23 cellular contexts compared by ENCODE assay signal in the genomic region with DNA sequence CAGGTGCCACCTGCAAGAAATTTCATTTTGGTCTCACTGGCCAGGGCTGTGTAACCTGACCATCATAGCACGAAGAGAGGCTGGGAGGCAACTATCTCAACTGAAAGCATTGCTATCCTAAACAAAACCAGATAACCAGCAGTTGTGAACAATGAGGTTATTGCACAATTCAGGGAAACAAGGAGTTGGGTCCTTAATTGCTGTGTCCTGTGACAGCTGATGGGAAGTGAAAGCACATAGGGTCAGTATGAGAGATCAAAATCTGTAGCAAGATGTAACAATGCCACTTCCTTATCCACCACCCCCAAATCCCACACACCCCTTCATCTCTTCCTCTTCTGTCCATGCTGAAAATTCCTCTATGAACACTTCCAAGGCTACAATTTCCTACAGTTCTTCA.
DNase-seq lines count a peak whose midpoint lies in the region; ATAC-seq, FAIRE-seq and TF ChIP-seq lines count a peak whose summit lies in the region.
"Had no signal": no experiment of that assay in that cellular context is flagged by ENCODE, and none has a peak within 500 bp of the region (broad histone marks: within the 10 kb centered on the region; RNA-seq: fewer than 3 reads in every experiment).

No MANE protein-coding gene starts in this region.

- SMC1A ChIA-PET in GM12878 (lab: Charles Lee; ENCODE audit: uncharacterized antibody, unreplicated experiment) = interaction anchor here (0.8 to 1.2 kb wide), 2 partner anchors 83 to 102 kb away, joined by 3 read pairs; no protein-coding TSS in a partner anchor

- in situ Hi-C loops in GM12878 (cut with MboI) = no loop called here

- no peaks in the 10 kb centered on the region for H3K9me3 ChIP-seq in left ventricle myocardium inferior (replicated peaks)
- H3K9me3 ChIP-seq in GM12878 (replicated peaks; ENCODE audit: control insufficient read depth, insufficient read depth, low read length) = no peaks in the 10 kb centered on the region
- H3K9me3 ChIP-seq in upper lobe of right lung = no peaks in the 10 kb centered on the region
- no peaks in the 10 kb centered on the region for H3K9me3 ChIP-seq in A673 (ENCODE audit: low read depth, low read length, poor library complexity, severe bottlenecking)
- H3K9me3 ChIP-seq: colonic mucosa, thyroid gland had no signal

- TF ChIP-seq CTCF in left ventricle myocardium inferior (IDR thresholded peaks at IDR 0.05; ENCODE audit: borderline replicate concordance) = no peak
- TF ChIP-seq CTCF in GM12878 (IDR thresholded peaks at IDR 0.05 in 2 of 3, conservative IDR thresholded peaks at IDR 0.05 in 1 of 3; ENCODE audit: control insufficient read depth in 2 of 3, extremely low read depth in 1 of 3, insufficient read depth in 1 of 3, low read depth in 3 of 3, low read length in 3 of 3) = no peak
- TF ChIP-seq CTCF in upper lobe of right lung (IDR thresholded peaks at IDR 0.05) = no peak
- no peak for TF ChIP-seq CTCF in A673 (conservative IDR thresholded peaks at IDR 0.05; ENCODE audit: low read depth, low read length)

- TF ChIP-seq POLR2A in GM12878 (IDR thresholded peaks at IDR 0.05; ENCODE audit: low read depth, low read length) = no peak

- H4K20me1 ChIP-seq in GM12878 (ENCODE audit: control insufficient read depth, insufficient read depth) = no peaks in the 10 kb centered on the region

- no peak for DNase-seq in Right ventricle myocardium superior
- no peak for DNase-seq in left ventricle myocardium inferior
- DNase-seq in GM12878 (ENCODE audit: low read depth, low spot score) = no peak
- no peak for DNase-seq in left ventricle myocardium superior
- no peak for DNase-seq in upper lobe of right lung
- DNase-seq in A673 (ENCODE audit: low spot score) = no peak
- no peak for DNase-seq in NCI-H2107 treated with DMSO at 0.1 percent for 48 hours (lab: John Stamatoyannopoulos, UW; ENCODE audit: unreplicated experiment)
- no peak for DNase-seq in NCI-H2171 treated with DMSO at 0.1 percent for 48 hours (lab: John Stamatoyannopoulos, UW)
- DNase-seq: activated CD4-positive, alpha-beta memory T cell treated with anti-CD3 and anti-CD28 coated beads, Interleukin-2, amount 10 ng/mL, durations not matched to agents 7 days and 5 days; activated naive CD4-positive, alpha-beta T cell treated with anti-CD3 and anti-CD28 coated beads, Interleukin-2, amount 50 U/mL, for 16 hours; activated T-cell treated with anti-CD3 and anti-CD28 coated beads, Interleukin-2, amount 50 U/mL, for 24 hours; colonic mucosa; GM23248; immature natural killer cell; MM.1S; NCI-H187 treated with DMSO at 0.1 percent for 48 hours; NCI-H446 treated with DMSO at 0.1 percent for 48 hours; T-helper 17 cell; thyroid gland had no signal

- no peak for FAIRE-seq in GM12878 (lab: Jason Lieb, UNC)
- FAIRE-seq: A204.1, HTR-8/SVneo had no signal

- H3K27ac ChIP-seq in left ventricle myocardium inferior (replicated peaks) (no peak overlapping the region), GM12878 (ENCODE audit: control insufficient read depth, insufficient read depth) (no peak overlapping the region), upper lobe of right lung (no peak overlapping the region), A673 (ENCODE audit: low read depth, low read length, poor library complexity, severe bottlenecking) (no peak overlapping the region)
- H3K27ac ChIP-seq: C4-2B, colonic mucosa, GM23248, thyroid gland had no signal

- H3K9ac ChIP-seq in GM12878 (ENCODE audit: control insufficient read depth, insufficient read depth, low read length) = no peak overlapping the region
- H3K9ac ChIP-seq: GM23248 had no signal

- H3K4me1 ChIP-seq in left ventricle myocardium inferior (no peaks in the 10 kb centered on the region), GM12878 (ENCODE audit: control insufficient read depth, insufficient read depth, low read length) (peaks cover 4% of the 10 kb centered on the region; the same call in 1 of the 2 replicates), upper lobe of right lung (no peaks in the 10 kb centered on the region), A673 (ENCODE audit: insufficient read depth, low read length, poor library complexity, severe bottlenecking) (no peaks in the 10 kb centered on the region)
- H3K4me1 ChIP-seq: colonic mucosa, thyroid gland had no signal

- H3K27me3 ChIP-seq in left ventricle myocardium inferior (ENCODE audit: low read depth) = peaks cover 3% of the 10 kb centered on the region
- no peaks in the 10 kb centered on the region for H3K27me3 ChIP-seq in GM12878 (replicated peaks in 1 of 2; ENCODE audit: control insufficient read depth in 2 of 2, insufficient read depth in 2 of 2, low read length in 1 of 2)
- H3K27me3 ChIP-seq in upper lobe of right lung = no peaks in the 10 kb centered on the region
- peaks cover 4% of the 10 kb centered on the region for H3K27me3 ChIP-seq in A673 (replicated peaks; ENCODE audit: insufficient read depth, low read depth, low read length, poor library complexity)
- H3K27me3 ChIP-seq: colonic mucosa, thyroid gland had no signal

- intact Hi-C loops in Right ventricle myocardium superior (cut with DNase I) (no loop called here), left ventricle myocardium inferior (cut with micrococcal nuclease) (no loop called here), GM12878 (cut with micrococcal nuclease; ENCODE audit: unreplicated experiment) (no loop called here), left ventricle myocardium superior (cut with micrococcal nuclease) (no loop called here), upper lobe of right lung (cut with DNase I) (no loop called here), A673 (cut with micrococcal nuclease; ENCODE audit: unreplicated experiment) (no loop called here)

- H3K4me3 ChIP-seq in left ventricle myocardium inferior (no peak overlapping the region), GM12878 (no peak overlapping the region), upper lobe of right lung (no peak overlapping the region), A673 (ENCODE audit: low read depth, low read length, poor library complexity, severe bottlenecking) (no peak overlapping the region)
- H3K4me3 ChIP-seq: colonic mucosa, GM23248, thyroid gland had no signal

- no peaks in the 10 kb centered on the region for H3K79me2 ChIP-seq in GM12878 (ENCODE audit: control insufficient read depth, insufficient read depth, low read length)

- ATAC-seq in Right ventricle myocardium superior (ENCODE audit: poor library complexity) (peak; percentile 69), GM12878 (0 out of 3 replicates have a peak, but pooled peaks have one; percentile 9), left ventricle myocardium superior (peak; percentile 58), upper lobe of right lung (peak; percentile 91)
- ATAC-seq: T-helper 17 cell, WTC11 had no signal

- CTCF ChIA-PET in GM12878 (lab: Yijun Ruan, JAX) = interaction anchor here (0.9 to 1.8 kb wide), 4 partner anchors 10 to 962 kb away, joined by 3 to 6 read pairs (median 4); no protein-coding TSS in a partner anchor
- CTCF ChIA-PET in A673 (lab: Charles Lee) = no interaction called here

- no peak overlapping the region for H2AFZ ChIP-seq in GM12878 (ENCODE audit: control insufficient read depth, low read depth, low read length)
- H2AFZ ChIP-seq: GM23248 had no signal

- TF ChIP-seq EP300 in GM12878 (IDR thresholded peaks at IDR 0.05; ENCODE audit: borderline replicate concordance in 1 of 2, control insufficient read depth in 1 of 2, low read depth in 2 of 2, low read length in 2 of 2) = no peak

- no TSS peak for BruUV-seq in GM12878 (replicated peaks; lab: Mats Ljungman, UMichigan)
- no TSS peak for BruUV-seq in A673 (replicated peaks; lab: Mats Ljungman, UMichigan)

- H3K36me3 ChIP-seq in left ventricle myocardium inferior (no peaks in the 10 kb centered on the region), GM12878 (ENCODE audit: control insufficient read depth in 2 of 2, insufficient read depth in 2 of 2, low read length in 1 of 2) (no peaks in the 10 kb centered on the region), upper lobe of right lung (no peaks in the 10 kb centered on the region), A673 (ENCODE audit: insufficient read depth, low read length, poor library complexity, severe bottlenecking) (no peaks in the 10 kb centered on the region)
- H3K36me3 ChIP-seq: colonic mucosa, thyroid gland had no signal

- RAD21 ChIA-PET in GM12878 (lab: Charles Lee; ENCODE audit: unreplicated experiment) = interaction anchor here (1.4 kb wide), 1 partner anchor 9 kb away, joined by 3 read pairs; no protein-coding TSS in a partner anchor

- POLR2A ChIA-PET in GM12878 (lab: Charles Lee) = no interaction called here
- POLR2A ChIA-PET in A673 (lab: Charles Lee; ENCODE audit: low non-redundant PET) = no interaction called here

- WGBS in GM12878 (ENCODE audit: insufficient coverage, insufficient replicate concordance, low lambda C conversion rate, missing lambda C conversion rate) = 50% methylated on average over 1 of the region's 1 CpG

- no peak for TF ChIP-seq RAD21 in GM12878 (IDR thresholded peaks at IDR 0.05; ENCODE audit: insufficient read depth, low read depth, low read length)

- no peak overlapping the region for H3K4me2 ChIP-seq in GM12878 (ENCODE audit: control insufficient read depth, insufficient read depth)

TF ChIP-seq in GM12878, 131 proteins besides CTCF, POLR2A, EP300 and RAD21:
- TF ChIP-seq CEBPB (IDR thresholded peaks at IDR 0.05; ENCODE audit: borderline replicate concordance in 1 of 2, low read depth in 2 of 2, low read length in 2 of 2) (peak in 1 of 2 experiments; percentile 23; a peak in 1 of 4 replicates), SPI1 (IDR thresholded peaks at IDR 0.05; ENCODE audit: borderline replicate concordance, insufficient read depth, low read depth, low read length) (peak; percentile 57; the same call in 1 of the 2 replicates), SMC3 (IDR thresholded peaks at IDR 0.05; ENCODE audit: borderline replicate concordance, low read length) (no peak)

Comparison
In these comparisons a context has a peak if more than half of its experiments do, and no peak if none do; other contexts are left out.
1. ATAC-seq: peak in every context shown above with its lines; median percentile 91 in upper lobe of right lung; 69 in Right ventricle myocardium superior; 58 in left ventricle myocardium superior; 9 in GM12878.